In genomic region chr3:162168715-162169114, GRCh38 we compare ENCODE assay signal across 23 cellular contexts.
A peak's percentile ranks its signal among the peaks of the same experiment; 100 is the strongest.
DNase-seq lines count a peak whose midpoint lies in the region; ATAC-seq and TF ChIP-seq lines count a peak whose summit lies in the region.
"Had no signal": no experiment of that assay in that cellular context is flagged by ENCODE, and none has a peak within 500 bp of the region (broad histone marks: within the 10 kb centered on the region; RNA-seq: fewer than 3 reads in every experiment).

No MANE protein-coding gene starts in this region.

- no peak overlapping the region for H3K4me3 ChIP-seq in right atrium auricular region
- H3K4me3 ChIP-seq in adipocyte (ENCODE audit: low read length), result peak overlapping the region; percentile 46
- no peak overlapping the region for H3K4me3 ChIP-seq in fibroblast of villous mesenchyme (ENCODE audit: low read depth, low read length)
- no peak overlapping the region for H3K4me3 ChIP-seq in gastrocnemius medialis
- H3K4me3 ChIP-seq: A549; BLaER1 treated with 17β-estradiol and CSF1 and Interleukin-3, amounts not matched to agents 10 nM and 100 nM; GM12878; GM23248 had no signal

- H3K36me3 ChIP-seq in right atrium auricular region, result no peaks in the 10 kb centered on the region
- no peaks in the 10 kb centered on the region for H3K36me3 ChIP-seq in adipocyte (ENCODE audit: control insufficient read depth, insufficient read depth, low read length, severe bottlenecking)
- H3K36me3 ChIP-seq in gastrocnemius medialis, result no peaks in the 10 kb centered on the region
- H3K36me3 ChIP-seq: BE2C; BLaER1 treated with 17β-estradiol and CSF1 and Interleukin-3, amounts not matched to agents 10 nM and 100 nM had no signal

- H3K9me3 ChIP-seq in right atrium auricular region (peaks cover 0 to 8% of the 10 kb centered on the region in 2 donors), adipocyte (ENCODE audit: control insufficient read depth, low read length) (peaks cover 10% of the 10 kb centered on the region), gastrocnemius medialis (no peaks in the 10 kb centered on the region)
- H3K9me3 ChIP-seq: A549, BE2C had no signal

- H3K27ac ChIP-seq in right atrium auricular region (no peak overlapping the region), gastrocnemius medialis (no peak overlapping the region)
- H3K27ac ChIP-seq: A549; BLaER1 treated with 17β-estradiol and CSF1 and Interleukin-3, amounts not matched to agents 10 nM and 100 nM; GM23248 had no signal

- no peaks in the 10 kb centered on the region for H3K4me1 ChIP-seq in right atrium auricular region
- peaks cover 56% of the 10 kb centered on the region for H3K4me1 ChIP-seq in adipocyte (ENCODE audit: control insufficient read depth, insufficient read depth, low read length)
- peaks cover 5 to 6% of the 10 kb centered on the region in 2 donors for H3K4me1 ChIP-seq in gastrocnemius medialis
- H3K4me1 ChIP-seq: A549, BE2C had no signal

- TF ChIP-seq CTCF in right atrium auricular region (IDR thresholded peaks at IDR 0.05) (no peak), fibroblast of villous mesenchyme (IDR thresholded peaks at IDR 0.05; ENCODE audit: insufficient read depth, low read depth, low read length) (no peak), gastrocnemius medialis (IDR thresholded peaks at IDR 0.05 in 4 of 5, conservative IDR thresholded peaks at IDR 0.05 in 1 of 5) (no peak)

- in situ Hi-C loops in gastrocnemius medialis (cut with MboI; ENCODE audit: low sequenced_read_pairs in 4 of 4), result no loop called here

- H3K9ac ChIP-seq in adipocyte (ENCODE audit: low read length), result peak overlapping the region; percentile 17
- H3K9ac ChIP-seq: BLaER1 treated with 17β-estradiol and CSF1 and Interleukin-3, amounts not matched to agents 10 nM and 100 nM; GM23248 had no signal

- peak; percentile 49 for ATAC-seq in Right ventricle myocardium superior (ENCODE audit: poor library complexity)
- ATAC-seq in gastrocnemius medialis, result peak; percentile 30 to 60
- ATAC-seq: A549, GM12878 had no signal

- no peak for TF ChIP-seq POLR2A in gastrocnemius medialis (IDR thresholded peaks at IDR 0.05)

- intact Hi-C loops in Right ventricle myocardium superior (cut with DNase I), result no loop called here
- intact Hi-C loops in gastrocnemius medialis (cut with DNase I; ENCODE audit: low total_unique reads), result no loop called here

- H3K27me3 ChIP-seq in right atrium auricular region (no peaks in the 10 kb centered on the region), adipocyte (replicated peaks; ENCODE audit: control insufficient read depth, insufficient read depth, low read length) (no peaks in the 10 kb centered on the region), gastrocnemius medialis (no peaks in the 10 kb centered on the region)
- H3K27me3 ChIP-seq: BE2C; BLaER1 treated with 17β-estradiol and CSF1 and Interleukin-3, amounts not matched to agents 10 nM and 100 nM had no signal

- DNase-seq in Right ventricle myocardium superior (no peak), right atrium auricular region (ENCODE audit: low spot score) (no peak), adipocyte (ENCODE audit: low read depth) (peak; percentile 51), fibroblast of villous mesenchyme (ENCODE audit: low read depth) (peak; percentile 14), gastrocnemius medialis (no peak), NCI-H748 treated with DMSO at 0.1 percent for 48 hours (lab: John Stamatoyannopoulos, UW) (no peak), NCI-H524 (lab: John Stamatoyannopoulos, UW) (no peak)
- DNase-seq: 8988T; ACHN; AML-193; BE2C; CD4-positive, alpha-beta T cell; CD8-positive, alpha-beta memory T cell; DMS 273 treated with DMSO at 0.1 percent for 48 hours; DMS79; EL; GDM1; GM23248; H7; HCEC 1CT had no signal

Comparison
In these comparisons a context has a peak if more than half of its experiments do, and no peak if none do; other contexts are left out.
1. DNase-seq: peak in adipocyte (single experiment) and fibroblast of villous mesenchyme (single experiment); none in Right ventricle myocardium superior (single experiment), right atrium auricular region (single experiment), gastrocnemius medialis (0 of 2), NCI-H748 treated with DMSO at 0.1 percent for 48 hours (single experiment) and NCI-H524 (0 of 2).